13 cellular contexts compared by ENCODE assay signal in genomic region chr14:91129261-91129660, GRCh38.
"Had no signal": no experiment of that assay in that cellular context is flagged by ENCODE, and none has a peak within 500 bp of the region (broad histone marks: within the 10 kb centered on the region; RNA-seq: fewer than 3 reads in every experiment).

No MANE protein-coding gene starts in this region.

- ATAC-seq: upper lobe of right lung had no signal

- H3K9me3 Mint-ChIP-seq: activated CD4-positive, alpha-beta memory T cell treated with anti-CD3 and anti-CD28 coated beads for 36 hours; activated naive CD4-positive, alpha-beta T cell treated with anti-CD3 and anti-CD28 coated beads, Interleukin-2, amount 50 U/mL, for 24 hours; dendritic cell treated with granulocyte-macrophage colony-stimulating factor and Interleukin-4, amounts not matched to agents 40 ng/mL and 50 ng/mL, for 4 days; natural killer cell treated with Interleukin-12 subunit alpha and Interleukin-12 subunit beta and Interleukin-15 and Interleukin-18, amount 100 ng/mL, for 72 hours; stimulated activated naive CD8-positive, alpha-beta T cell treated with anti-CD3 and anti-CD28 coated beads, Interleukin-15, Interleukin-2, amounts not matched to agents 100 ng/mL and 50 ng/mL, for 24 hours had no signal

- H3K27me3 ChIP-seq: brain microvascular endothelial cell, upper lobe of right lung had no signal

- DNase-seq: activated CD4-positive, alpha-beta memory T cell treated with anti-CD3 and anti-CD28 coated beads for 36 hours; activated CD8-positive, alpha-beta memory T cell treated with anti-CD3 and anti-CD28 coated beads, Interleukin-2, amount 50 U/mL, for 4 hours; brain microvascular endothelial cell; erythroblast; hypothalamus; occipital lobe; stimulated activated CD4-positive, alpha-beta T cell treated with anti-CD3 and anti-CD28 coated beads, Interleukin-2, amount 100 ng/mL, for 48 hours; stimulated activated CD8-positive, alpha-beta memory T cell treated with anti-CD3 and anti-CD28 coated beads, Interleukin-4, amount 100 ng/mL, for 48 hours; upper lobe of right lung had no signal

- H3K4me3 ChIP-seq: upper lobe of right lung had no signal

- H3K27me3 Mint-ChIP-seq: activated CD4-positive, alpha-beta memory T cell treated with anti-CD3 and anti-CD28 coated beads for 36 hours; activated naive CD4-positive, alpha-beta T cell treated with anti-CD3 and anti-CD28 coated beads, Interleukin-2, amount 50 U/mL, for 24 hours; dendritic cell treated with granulocyte-macrophage colony-stimulating factor and Interleukin-4, amounts not matched to agents 40 ng/mL and 50 ng/mL, for 4 days; natural killer cell treated with Interleukin-12 subunit alpha and Interleukin-12 subunit beta and Interleukin-15 and Interleukin-18, amount 100 ng/mL, for 72 hours; stimulated activated naive CD8-positive, alpha-beta T cell treated with anti-CD3 and anti-CD28 coated beads, Interleukin-15, Interleukin-2, amounts not matched to agents 100 ng/mL and 50 ng/mL, for 24 hours had no signal

- H3K36me3 ChIP-seq: brain microvascular endothelial cell had no signal

- H3K27ac Mint-ChIP-seq: activated naive CD4-positive, alpha-beta T cell treated with anti-CD3 and anti-CD28 coated beads, Interleukin-2, amount 50 U/mL, for 24 hours; dendritic cell treated with granulocyte-macrophage colony-stimulating factor and Interleukin-4, amounts not matched to agents 40 ng/mL and 50 ng/mL, for 4 days had no signal

- H3K9me3 ChIP-seq: upper lobe of right lung had no signal

- H3K27ac ChIP-seq: brain microvascular endothelial cell, upper lobe of right lung had no signal

- H3K36me3 Mint-ChIP-seq: natural killer cell treated with Interleukin-12 subunit alpha and Interleukin-12 subunit beta and Interleukin-15 and Interleukin-18, amount 100 ng/mL, for 72 hours had no signal

- H3K4me3 Mint-ChIP-seq: activated CD4-positive, alpha-beta memory T cell treated with anti-CD3 and anti-CD28 coated beads for 36 hours; activated naive CD4-positive, alpha-beta T cell treated with anti-CD3 and anti-CD28 coated beads, Interleukin-2, amount 50 U/mL, for 24 hours; dendritic cell treated with granulocyte-macrophage colony-stimulating factor and Interleukin-4, amounts not matched to agents 40 ng/mL and 50 ng/mL, for 4 days; natural killer cell treated with Interleukin-12 subunit alpha and Interleukin-12 subunit beta and Interleukin-15 and Interleukin-18, amount 100 ng/mL, for 72 hours; stimulated activated naive CD8-positive, alpha-beta T cell treated with anti-CD3 and anti-CD28 coated beads, Interleukin-15, Interleukin-2, amounts not matched to agents 100 ng/mL and 50 ng/mL, for 24 hours had no signal
